Comparison of ENCODE assay signal across 1 cellular context in the genomic region with DNA sequence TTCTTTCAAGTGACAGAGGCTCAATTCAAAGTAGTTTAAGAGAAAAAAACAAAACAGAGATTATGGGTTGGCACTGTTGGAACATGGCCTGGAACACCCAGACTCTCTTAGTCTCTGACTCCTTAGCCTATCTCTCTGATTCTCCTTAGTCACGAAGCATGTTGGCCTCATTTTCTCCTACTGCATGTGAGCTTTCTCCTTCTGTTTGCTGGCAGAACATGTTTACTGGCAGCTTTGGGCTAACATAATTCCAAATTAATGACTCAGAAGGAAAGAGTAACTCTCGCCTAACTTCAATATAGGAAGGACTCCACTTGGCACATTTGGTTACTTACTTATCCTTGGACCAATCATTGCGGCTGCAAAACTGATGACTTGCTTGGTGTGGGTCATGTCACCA.
TF ChIP-seq lines count a peak whose summit lies in the region.

No MANE protein-coding gene starts in this region.

TF ChIP-seq in GM23338, 12 proteins besides CTCF, POLR2A, EP300 and RAD21 (continued from another document):
- TF ChIP-seq ZNF462 (CRISPR knock-in tag; IDR thresholded peaks at IDR 0.05) = no peak
